1 cellular context compared by ENCODE assay signal in genomic region chr2:102034683-102035606, GRCh38.
TF ChIP-seq lines count a peak whose summit lies in the region.

No MANE protein-coding gene starts in this region.

TF ChIP-seq in A549, 52 proteins besides CTCF, POLR2A, EP300 and RAD21 (continued from another document):
- TF ChIP-seq ELK1 (IDR thresholded peaks at IDR 0.05; ENCODE audit: low read depth, low read length) (no peak), ZC3H11A (IDR thresholded peaks at IDR 0.05) (no peak), ZFP36 (IDR thresholded peaks at IDR 0.05; ENCODE audit: borderline replicate concordance, partially characterized antibody) (no peak), FOSB (CRISPR knock-in tag; IDR thresholded peaks at IDR 0.05) (no peak), MAFK (IDR thresholded peaks at IDR 0.05; ENCODE audit: partially characterized antibody) (no peak), BHLHE40 (IDR thresholded peaks at IDR 0.05; ENCODE audit: low read depth, low read length) (no peak)
